1 cellular context compared by ENCODE assay signal in the genomic region with DNA sequence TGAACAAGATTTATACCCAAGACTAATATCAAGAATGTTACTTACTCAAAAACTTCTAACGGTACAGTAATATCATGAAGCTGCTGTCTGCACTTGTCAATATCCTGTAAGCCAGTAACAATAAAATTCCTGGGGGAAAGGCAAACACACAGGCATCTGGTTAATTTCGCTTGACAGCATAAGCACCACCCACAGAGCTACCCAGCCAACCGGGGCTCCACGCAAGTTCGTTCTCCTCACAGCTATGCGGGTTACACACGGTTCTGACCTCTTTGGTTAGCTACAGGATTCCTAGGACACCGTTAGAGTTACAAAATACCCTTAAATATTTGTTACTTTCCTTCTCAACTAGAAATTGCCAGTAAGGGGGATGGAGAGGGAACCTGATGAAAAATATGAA.
TF ChIP-seq lines count a peak whose summit lies in the region.

No MANE protein-coding gene starts in this region.

TF ChIP-seq in HepG2, 621 proteins besides CTCF, POLR2A, EP300 and RAD21 (continued from another document):
- TF ChIP-seq TBL1XR1 (IDR thresholded peaks at IDR 0.05; ENCODE audit: borderline replicate concordance, low read length, partially characterized antibody), result no peak
